In genomic region chr6:132496519-132497180, GRCh38 we compare ENCODE assay signal across 19 cellular contexts. TPM values are rescaled to one million over a fixed set of nuclear protein-coding genes. Genes with fewer than 3 reads are reported as not detected.
DNase-seq lines count a peak whose midpoint lies in the region; ATAC-seq and TF ChIP-seq lines count a peak whose summit lies in the region.
"Had no signal": no experiment of that assay in that cellular context is flagged by ENCODE, and none has a peak within 500 bp of the region (broad histone marks: within the 10 kb centered on the region; RNA-seq: fewer than 3 reads in every experiment).

No MANE protein-coding gene starts in this region.

- no peaks in the 10 kb centered on the region for H3K27me3 Mint-ChIP-seq in naive B cell
- H3K27me3 Mint-ChIP-seq: CD4-positive, alpha-beta T cell had no signal

- no peaks in the 10 kb centered on the region for H3K27me3 ChIP-seq in BLaER1 treated with 17β-estradiol and CSF1 and Interleukin-3, amounts not matched to agents 10 nM and 100 nM
- H3K27me3 ChIP-seq in Peyer's patch (no peaks in the 10 kb centered on the region), right cardiac atrium (ENCODE audit: control insufficient read depth, insufficient read depth) (no peaks in the 10 kb centered on the region)
- H3K27me3 ChIP-seq: SJCRH30 had no signal

- TF ChIP-seq CTCF in HEK293 (tag by site-specific recombination; IDR thresholded peaks at IDR 0.05) (no peak), Peyer's patch (IDR thresholded peaks at IDR 0.05) (no peak)

- H3K4me3 ChIP-seq in BLaER1 treated with 17β-estradiol and CSF1 and Interleukin-3, amounts not matched to agents 10 nM and 100 nM: no peak overlapping the region
- H3K4me3 ChIP-seq in HEK293 (ENCODE audit: low read depth, low read length) (no peak overlapping the region), SK-N-MC (no peak overlapping the region), Peyer's patch (no peak overlapping the region), right cardiac atrium (ENCODE audit: low read length) (no peak overlapping the region)
- H3K4me3 ChIP-seq: A549, HAP-1, SJCRH30 had no signal

- H3K36me3 ChIP-seq in BLaER1 treated with 17β-estradiol and CSF1 and Interleukin-3, amounts not matched to agents 10 nM and 100 nM: peaks cover 44 to 80% (median 63%) of the 10 kb centered on the region in 11 experiments
- H3K36me3 ChIP-seq in HEK293 (ENCODE audit: control insufficient read depth in 2 of 2, insufficient read depth in 1 of 2, low read length in 2 of 2) (peaks cover 2 to 63% of the 10 kb centered on the region in 2 experiments; a peak in 2 of 3 replicates), SK-N-MC (ENCODE audit: insufficient read depth, low read length) (peaks cover 32% of the 10 kb centered on the region), Peyer's patch (peaks cover 0 to 28% (median 0%) of the 10 kb centered on the region in 3 donors)

- peaks cover 66 to 76% (median 68%) of the 10 kb centered on the region in 3 donors for H3K4me1 Mint-ChIP-seq in naive B cell

- CTCF ChIA-PET in HEK293 (lab: Yijun Ruan, JAX): interaction anchor here (0.7 to 5.9 kb wide), 7 partner anchors 12 to 573 kb away, joined by 4 to 43 read pairs (median 12); no protein-coding TSS in a partner anchor

- ATAC-seq in naive B cell (ENCODE audit: low read depth in 2 of 2): no peak
- ATAC-seq in right cardiac atrium: no peak
- ATAC-seq: A549 had no signal

- peaks cover 24 to 97% (median 42%) of the 10 kb centered on the region in 10 experiments for H3K4me1 ChIP-seq in BLaER1 treated with 17β-estradiol and CSF1 and Interleukin-3, amounts not matched to agents 10 nM and 100 nM
- H3K4me1 ChIP-seq in HEK293 (ENCODE audit: control insufficient read depth, insufficient read depth, low read length): no peaks in the 10 kb centered on the region
- H3K4me1 ChIP-seq in Peyer's patch: peaks cover 0 to 26% (median 7%) of the 10 kb centered on the region in 4 donors
- peaks cover 9% of the 10 kb centered on the region for H3K4me1 ChIP-seq in right cardiac atrium (ENCODE audit: control insufficient read depth, insufficient read depth, low read length)
- H3K4me1 ChIP-seq: A549, SJCRH30 had no signal

- peaks cover 49 to 55% of the 10 kb centered on the region in 2 donors for H3K36me3 Mint-ChIP-seq in naive B cell

- no peak overlapping the region for H3K9ac ChIP-seq in BLaER1 treated with 17β-estradiol and CSF1 and Interleukin-3, amounts not matched to agents 10 nM and 100 nM
- H3K9ac ChIP-seq in SK-N-MC (ENCODE audit: insufficient read length): no peak overlapping the region

- H3K9me3 Mint-ChIP-seq in naive B cell: peaks cover 0 to 7% (median 4%) of the 10 kb centered on the region in 7 donors

- H4K20me1 ChIP-seq in BLaER1 treated with 17β-estradiol and CSF1 and Interleukin-3, amounts not matched to agents 10 nM and 100 nM: peaks cover 0 to 100% (median 20%) of the 10 kb centered on the region in 11 experiments; a peak in 16 of 22 replicates

- TF ChIP-seq POLR2A in Peyer's patch (IDR thresholded peaks at IDR 0.05): no peak

- peaks cover 5 to 29% (median 17%) of the 10 kb centered on the region in 11 experiments; a peak in 16 of 22 replicates for H3K9me3 ChIP-seq in BLaER1 treated with 17β-estradiol and CSF1 and Interleukin-3, amounts not matched to agents 10 nM and 100 nM (replicated peaks in 1 of 11)
- H3K9me3 ChIP-seq in HEK293 (ENCODE audit: control insufficient read depth, insufficient read depth, low read depth, low read length) (no peaks in the 10 kb centered on the region), SK-N-MC (ENCODE audit: low read depth, low read length) (no peaks in the 10 kb centered on the region), Peyer's patch (no peaks in the 10 kb centered on the region), right cardiac atrium (ENCODE audit: control insufficient read depth, low read length) (no peaks in the 10 kb centered on the region)
- H3K9me3 ChIP-seq: A549, HAP-1, SJCRH30 had no signal

- no peak for DNase-seq in SK-N-MC (ENCODE audit: low read depth, low spot score)
- no peak for DNase-seq in naive B cell
- no peak for DNase-seq in Peyer's patch
- no peak for DNase-seq in NCI-H2029 (lab: John Stamatoyannopoulos, UW)
- no peak for DNase-seq in HCEC 1CT
- no peak for DNase-seq in right cardiac atrium
- DNase-seq: CD4-positive, alpha-beta T cell; DMS79; NCI-H1092; NCI-H1694; NCI-H82; SJCRH30 had no signal

- intact Hi-C loops in right cardiac atrium (cut with DNase I): no loop called here

- POLR2A ChIA-PET in HEK293 (lab: Yijun Ruan, JAX): no interaction called here

- no peak overlapping the region; a peak in 1 of 22 replicates for H3K27ac ChIP-seq in BLaER1 treated with 17β-estradiol and CSF1 and Interleukin-3, amounts not matched to agents 10 nM and 100 nM
- no peak overlapping the region for H3K27ac ChIP-seq in HEK293 (ENCODE audit: extremely low read depth, low read depth, low read length)
- peak overlapping the region; percentile 60 for H3K27ac ChIP-seq in SK-N-MC
- H3K27ac ChIP-seq in Peyer's patch: peak overlapping the region in 2 of 4 donors; percentile 13 to 64
- no peak overlapping the region for H3K27ac ChIP-seq in right cardiac atrium (ENCODE audit: low read length)
- H3K27ac ChIP-seq: A549, SJCRH30 had no signal

- H3K27ac Mint-ChIP-seq in naive B cell: peak overlapping the region in 5 of 6 donors; percentile 33 to 89 (median 63)

- H3K4me3 Mint-ChIP-seq in naive B cell: peak overlapping the region in 5 of 8 donors; percentile 14 to 87 (median 75)
- H3K4me3 Mint-ChIP-seq: CD4-positive, alpha-beta T cell had no signal

- 37% methylated on average over 4 of the region's 4 CpGs for WGBS in right cardiac atrium

- peak overlapping the region; percentile 32 to 71 (median 62); a peak in 17 of 22 replicates for H3K4me2 ChIP-seq in BLaER1 treated with 17β-estradiol and CSF1 and Interleukin-3, amounts not matched to agents 10 nM and 100 nM
- H3K4me2 ChIP-seq: A549 had no signal

TF ChIP-seq in HEK293, 187 proteins besides CTCF, POLR2A, EP300 and RAD21:
- TF ChIP-seq KLF9 (tag by site-specific recombination; IDR thresholded peaks at IDR 0.05; ENCODE audit: low read depth): no peak
- TF ChIP-seq ZBTB48 (tag by site-specific recombination; IDR thresholded peaks at IDR 0.05): no peak
- 0 out of 2 replicates have a peak, but pooled peaks have one; percentile 10 for TF ChIP-seq ZNF214 (tag by site-specific recombination; IDR thresholded peaks at IDR 0.05; ENCODE audit: borderline replicate concordance)

RNA-seq across cellular contexts. Expression of gene STX7, which starts 16.3 kb away (rescaled TPM):
- 100 to 1,000 TPM; 141 to 257 (median 207) TPM for polyA plus RNA-seq in naive B cell (ENCODE audit: low read depth in 6 of 6)
- total RNA-seq in Peyer's patch: 10 to 100 TPM; 31.4 to 65.9 (median 51.9) TPM
- 10 to 100 TPM; 45.6 to 69.7 (median 62.3) TPM for total RNA-seq in right cardiac atrium
- 14.2 TPM for polyA plus RNA-seq in right cardiac atrium

RNA-seq across cellular contexts. Expression of gene TAAR9, which starts 41.4 kb away (rescaled TPM):
- polyA plus RNA-seq in naive B cell (ENCODE audit: low read depth in 6 of 6) (not detected), right cardiac atrium (not detected)
- total RNA-seq in Peyer's patch (not detected), right cardiac atrium (not detected)
- total RNA-seq: CD4-positive, alpha-beta T cell; HT-29; NCI-H460; RPMI7951; SJCRH30 had no signal
- polyA plus RNA-seq: A549 had no signal

RNA-seq across cellular contexts. Expression of gene TAAR8, which starts 55.8 kb away (rescaled TPM):
- polyA plus RNA-seq in naive B cell (ENCODE audit: low read depth in 6 of 6) (not detected), right cardiac atrium (not detected)
- total RNA-seq in Peyer's patch (not detected), right cardiac atrium (not detected)
- total RNA-seq: CD4-positive, alpha-beta T cell; HT-29; NCI-H460; RPMI7951; SJCRH30 had no signal
- polyA plus RNA-seq: A549 had no signal
